15 cellular contexts compared by ENCODE assay signal in genomic region chr14:103856105-103856504, GRCh38. TPM values are rescaled to one million over a fixed set of nuclear protein-coding genes. Genes with fewer than 3 reads are reported as not detected.
DNase-seq lines count a peak whose midpoint lies in the region; ATAC-seq and TF ChIP-seq lines count a peak whose summit lies in the region.
"Had no signal": no experiment of that assay in that cellular context is flagged by ENCODE, and none has a peak within 500 bp of the region (broad histone marks: within the 10 kb centered on the region; RNA-seq: fewer than 3 reads in every experiment).

No MANE protein-coding gene starts in this region.

- H3F3A ChIP-seq in SK-N-SH (replicated peaks; ENCODE audit: insufficient read depth), result no peaks in the 10 kb centered on the region

- H3K9me3 ChIP-seq in SK-N-SH (no peaks in the 10 kb centered on the region), T-helper 17 cell (ENCODE audit: control insufficient read depth, low read length, poor library complexity, severe bottlenecking) (no peaks in the 10 kb centered on the region), stomach (no peaks in the 10 kb centered on the region)
- H3K9me3 ChIP-seq: left lung had no signal

- no peak overlapping the region for H3K4me3 Mint-ChIP-seq in T-helper 17 cell
- H3K4me3 Mint-ChIP-seq in stimulated activated memory B cell treated with anti-CD40 and anti-IgM and Interleukin-4, amounts not matched to agents 10 μg/mL and 1 μg/mL and 100 μg/mL, for 72 hours, result no peak overlapping the region
- H3K4me3 Mint-ChIP-seq: central memory CD8-positive, alpha-beta T cell; HFFc6; stimulated activated naive CD8-positive, alpha-beta T cell treated with anti-CD3 and anti-CD28 coated beads, Interleukin-15, amount 100 ng/mL, for 72 hours had no signal

- POLR2A ChIA-PET in SK-N-SH (lab: Yijun Ruan, JAX), result interaction anchor here (0.7 kb wide), 1 partner anchor 11 kb away, joined by 3 read pairs; no protein-coding TSS in a partner anchor

- no peak for TF ChIP-seq CTCF in SK-N-SH (IDR thresholded peaks at IDR 0.05)
- TF ChIP-seq CTCF in stomach (IDR thresholded peaks at IDR 0.05), result no peak

- TF ChIP-seq EP300 in SK-N-SH (IDR thresholded peaks at IDR 0.05; ENCODE audit: borderline replicate concordance in 1 of 2, low read depth in 1 of 2, low read length in 1 of 2) (no peak), stomach (IDR thresholded peaks at IDR 0.05) (no peak)

- H3K9ac ChIP-seq in SK-N-SH, result no peak overlapping the region

- DNase-seq in SK-N-SH (no peak), T-helper 17 cell (no peak), left colon (no peak), stomach (no peak), NCI-H82 treated with DMSO at 0.1 percent for 48 hours (lab: John Stamatoyannopoulos, UW; ENCODE audit: unreplicated experiment) (no peak)
- DNase-seq: activated T-cell treated with anti-CD3 and anti-CD28 coated beads for 4 hours; HFFc6; stimulated activated naive CD8-positive, alpha-beta T cell treated with anti-CD3 and anti-CD28 coated beads, Interleukin-15, amount 100 ng/mL, for 72 hours had no signal

- H2AFZ ChIP-seq in SK-N-SH (ENCODE audit: low read depth), result no peak overlapping the region

- peaks cover 0 to 8% of the 10 kb centered on the region in 2 experiments; a peak in 1 of 4 replicates for H3K4me1 ChIP-seq in SK-N-SH (ENCODE audit: control insufficient read depth in 1 of 2, insufficient read depth in 2 of 2, low read depth in 1 of 2, low read length in 1 of 2)
- H3K4me1 ChIP-seq in stomach, result peaks cover 7 to 27% (median 21%) of the 10 kb centered on the region in 4 donors

- no peaks in the 10 kb centered on the region for H3K9me2 ChIP-seq in SK-N-SH

- no peaks in the 10 kb centered on the region for H4K20me1 ChIP-seq in SK-N-SH (ENCODE audit: insufficient read depth)

- H3K27ac ChIP-seq in SK-N-SH (ENCODE audit: low read depth in 2 of 2, low read length in 1 of 2), result no peak overlapping the region
- H3K27ac ChIP-seq in stomach, result peak overlapping the region; percentile 69 to 83 (median 82)

- no peaks in the 10 kb centered on the region for H3K9me3 Mint-ChIP-seq in stimulated activated memory B cell treated with anti-CD40 and anti-IgM and Interleukin-4, amounts not matched to agents 10 μg/mL and 1 μg/mL and 100 μg/mL, for 72 hours
- H3K9me3 Mint-ChIP-seq: activated naive CD4-positive, alpha-beta T cell treated with anti-CD3 and anti-CD28 coated beads, Interleukin-2, amount 50 U/mL, for 72 hours; central memory CD8-positive, alpha-beta T cell; HFFc6; stimulated activated naive CD8-positive, alpha-beta T cell treated with anti-CD3 and anti-CD28 coated beads, Interleukin-15, amount 100 ng/mL, for 72 hours had no signal

- H3K79me2 ChIP-seq in SK-N-SH (ENCODE audit: insufficient read depth), result no peaks in the 10 kb centered on the region

- 81% methylated on average over 3 of the region's 8 CpGs for WGBS in SK-N-SH (ENCODE audit: low lambda C conversion rate)
- 78 to 100% (median 84%) methylated on average over 1 to 8 of the region's 8 CpGs for WGBS in stomach, 5 donors

- no peaks in the 10 kb centered on the region for H3K36me3 ChIP-seq in SK-N-SH (replicated peaks in 1 of 2; ENCODE audit: control insufficient read depth in 1 of 2, insufficient read depth in 2 of 2, low read length in 1 of 2)
- no peaks in the 10 kb centered on the region for H3K36me3 ChIP-seq in stomach
- H3K36me3 ChIP-seq: left lung had no signal

- CTCF ChIA-PET in SK-N-SH (lab: Yijun Ruan, JAX), result interaction anchor here (0.8 to 1.9 kb wide), 3 partner anchors 22 to 54 kb away, joined by 3 to 7 read pairs (median 4); no protein-coding TSS in a partner anchor

- H3K27me3 ChIP-seq in SK-N-SH (ENCODE audit: insufficient read depth) (no peaks in the 10 kb centered on the region), stomach (no peaks in the 10 kb centered on the region)
- H3K27me3 ChIP-seq: left lung had no signal

- H3K36me3 Mint-ChIP-seq in T-helper 17 cell (ENCODE audit: low read depth), result no peaks in the 10 kb centered on the region
- no peaks in the 10 kb centered on the region for H3K36me3 Mint-ChIP-seq in stimulated activated memory B cell treated with anti-CD40 and anti-IgM and Interleukin-4, amounts not matched to agents 10 μg/mL and 1 μg/mL and 100 μg/mL, for 72 hours
- H3K36me3 Mint-ChIP-seq: activated naive CD4-positive, alpha-beta T cell treated with anti-CD3 and anti-CD28 coated beads, Interleukin-2, amount 50 U/mL, for 72 hours had no signal

- H3K27ac Mint-ChIP-seq in T-helper 17 cell, result peak overlapping the region; percentile 80
- no peak overlapping the region for H3K27ac Mint-ChIP-seq in stimulated activated memory B cell treated with anti-CD40 and anti-IgM and Interleukin-4, amounts not matched to agents 10 μg/mL and 1 μg/mL and 100 μg/mL, for 72 hours
- H3K27ac Mint-ChIP-seq: HFFc6 had no signal

- intact Hi-C loops in left colon (cut with DNase I, micrococcal nuclease), result no loop called here
- intact Hi-C loops in stomach (cut with DNase I; ENCODE audit: low total_unique reads), result no loop called here

- peaks cover 13% of the 10 kb centered on the region for H3K4me1 Mint-ChIP-seq in T-helper 17 cell
- H3K4me1 Mint-ChIP-seq in stimulated activated memory B cell treated with anti-CD40 and anti-IgM and Interleukin-4, amounts not matched to agents 10 μg/mL and 1 μg/mL and 100 μg/mL, for 72 hours, result no peaks in the 10 kb centered on the region
- H3K4me1 Mint-ChIP-seq: central memory CD8-positive, alpha-beta T cell had no signal

- no peaks in the 10 kb centered on the region for H3K27me3 Mint-ChIP-seq in T-helper 17 cell
- peaks cover 12% of the 10 kb centered on the region for H3K27me3 Mint-ChIP-seq in stimulated activated memory B cell treated with anti-CD40 and anti-IgM and Interleukin-4, amounts not matched to agents 10 μg/mL and 1 μg/mL and 100 μg/mL, for 72 hours
- H3K27me3 Mint-ChIP-seq: central memory CD8-positive, alpha-beta T cell; stimulated activated naive CD8-positive, alpha-beta T cell treated with anti-CD3 and anti-CD28 coated beads, Interleukin-15, amount 100 ng/mL, for 72 hours had no signal

- TF ChIP-seq RAD21 in SK-N-SH (IDR thresholded peaks at IDR 0.05; ENCODE audit: low read length), result no peak

- ATAC-seq in SK-N-SH treated with all-trans-retinoic acid at 6 μM for 48 hours (0 out of 3 replicates have a peak, but pooled peaks have one; percentile 18), T-helper 17 cell (no peak), left colon (peak; percentile 24), HG03565 (IDR thresholded peaks at IDR 0.05; ENCODE audit: unreplicated experiment) (no peak)
- ATAC-seq in stimulated activated memory B cell treated with anti-CD40 and anti-IgM and Interleukin-4, amounts not matched to agents 10 μg/mL and 1 μg/mL and 100 μg/mL, for 72 hours, result no peak
- ATAC-seq: activated CD4-positive, CD25-positive, alpha-beta regulatory T cell treated with anti-CD3 and anti-CD28 coated beads, Interleukin-2, amount 50 U/mL, for 24 hours; activated naive CD4-positive, alpha-beta T cell treated with anti-CD3 and anti-CD28 coated beads, Interleukin-2, amount 50 U/mL, for 72 hours had no signal

- no peak overlapping the region for H3K4me2 ChIP-seq in SK-N-SH

- TF ChIP-seq POLR2A in stomach (IDR thresholded peaks at IDR 0.05), result no peak

- no peak overlapping the region for H3K4me3 ChIP-seq in SK-N-SH (ENCODE audit: low read depth in 2 of 2, low read length in 1 of 2)
- no peak overlapping the region for H3K4me3 ChIP-seq in stomach
- H3K4me3 ChIP-seq: left lung had no signal

TF ChIP-seq in SK-N-SH treated with all-trans-retinoic acid at 6 μM for 48 hours, 23 proteins besides CTCF, POLR2A, EP300 and RAD21 (continues in another document):
- TF ChIP-seq ZNF8 (CRISPR knock-in tag; IDR thresholded peaks at IDR 0.05) (no peak), ZNF565 (CRISPR knock-in tag; conservative IDR thresholded peaks at IDR 0.05; ENCODE audit: low read depth) (no peak), ZNF70 (CRISPR knock-in tag; IDR thresholded peaks at IDR 0.05) (no peak), ZC3H10 (CRISPR knock-in tag; IDR thresholded peaks at IDR 0.05) (no peak), ARNTL (CRISPR knock-in tag; IDR thresholded peaks at IDR 0.05; ENCODE audit: borderline replicate concordance, low read depth) (no peak)

TF ChIP-seq in SK-N-SH, 30 proteins besides CTCF, POLR2A, EP300 and RAD21 (continues in another document):
- TF ChIP-seq TCF12 (IDR thresholded peaks at IDR 0.05), result no peak
- TF ChIP-seq USF1 (IDR thresholded peaks at IDR 0.05; ENCODE audit: borderline replicate concordance, low read depth), result no peak
- no peak for TF ChIP-seq MAX (IDR thresholded peaks at IDR 0.05; ENCODE audit: low read depth)
- TF ChIP-seq GABPA (IDR thresholded peaks at IDR 0.05; ENCODE audit: low read depth), result no peak
- no peak for TF ChIP-seq GATA2 (CRISPR knock-in tag; IDR thresholded peaks at IDR 0.05)
- no peak for TF ChIP-seq NFIC (IDR thresholded peaks at IDR 0.05; ENCODE audit: borderline replicate concordance)
- no peak for TF ChIP-seq MEF2A (IDR thresholded peaks at IDR 0.05; ENCODE audit: borderline replicate concordance, low read depth)

RNA-seq across cellular contexts. Expression of gene PPP1R13B, which starts 8.7 kb away (rescaled TPM):
- polyA plus RNA-seq in SK-N-SH (2012; rRNA removed), result 5.1 and 5.7 TPM in 2 replicates
- polyA plus RNA-seq in SK-N-SH (2012; cell fraction: cytosol; rRNA removed), result 2.6 and 3.9 TPM in 2 replicates
- polyA plus RNA-seq in SK-N-SH (2012; cell fraction: nucleus; rRNA removed), result 31.2 and 31.8 TPM in 2 replicates
- 10 to 100 TPM; 18.2 to 22.6 TPM for total RNA-seq in T-helper 17 cell
- total RNA-seq in left colon, result 10 to 100 TPM; 52.9 to 67.2 TPM
- 10 to 100 TPM; 16.7 to 84.0 (median 28.1) TPM for total RNA-seq in stomach
- polyA plus RNA-seq in stomach, result 10 to 100 TPM; 10.8 to 15.5 (median 12.7) TPM

Comparison
In these comparisons a context has a peak if more than half of its experiments do, and no peak if none do; other contexts are left out.
1. ATAC-seq: peak in SK-N-SH treated with all-trans-retinoic acid at 6 μM for 48 hours (single experiment) and left colon (single experiment); none in T-helper 17 cell (single experiment), stimulated activated memory B cell treated with anti-CD40 and anti-IgM and Interleukin-4, amounts not matched to agents 10 μg/mL and 1 μg/mL and 100 μg/mL, for 72 hours (single experiment) and HG03565 (single experiment).
2. H3K27ac ChIP-seq: peak in stomach (5 of 5); none in SK-N-SH (0 of 2).